1 cellular context compared by ENCODE assay signal in genomic region chr20:16729565-16730460, GRCh38.
TF ChIP-seq lines count a peak whose summit lies in the region.

Gene SNRPB2, plus strand, starts transcription at chr20:16730026. Its CDS starts 1,677 bp downstream, at chr20:16731703.

TF ChIP-seq in HepG2, 621 proteins besides CTCF, POLR2A, EP300 and RAD21 (continued from another document and continues in another):
- TF ChIP-seq KLF15 (CRISPR knock-in tag; IDR thresholded peaks at IDR 0.05; ENCODE audit: borderline replicate concordance), result 0 out of 2 replicates have a peak, but pooled peaks have one; percentile 80
- peak; percentile 99 for TF ChIP-seq SRY (CRISPR knock-in tag; IDR thresholded peaks at IDR 0.05)
- TF ChIP-seq CBX2 (IDR thresholded peaks at IDR 0.05; ENCODE audit: low read depth, low read length), result no peak
- peak; percentile 97; the same call in 1 of the 2 replicates for TF ChIP-seq CBX2 (CRISPR knock-in tag; IDR thresholded peaks at IDR 0.05; ENCODE audit: low read depth)
- TF ChIP-seq, protein P1, sequence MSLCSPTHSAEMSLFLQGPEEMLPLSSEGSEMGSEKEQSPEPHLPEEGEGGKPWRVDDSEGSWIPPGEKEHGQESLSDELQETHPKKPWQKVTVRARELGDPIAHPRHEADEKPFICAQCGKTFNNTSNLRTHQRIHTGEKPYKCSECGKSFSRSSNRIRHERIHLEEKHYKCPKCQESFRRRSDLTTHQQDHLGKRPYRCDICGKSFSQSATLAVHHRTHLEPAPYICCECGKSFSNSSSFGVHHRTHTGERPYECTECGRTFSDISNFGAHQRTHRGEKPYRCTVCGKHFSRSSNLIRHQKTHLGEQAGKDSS (CRISPR knock-in tag; IDR thresholded peaks at IDR 0.05; ENCODE audit: borderline replicate concordance, low read depth), result peak; percentile 98
- peak; percentile 98 for TF ChIP-seq GTF3A (CRISPR knock-in tag; conservative IDR thresholded peaks at IDR 0.05)
- 0 out of 2 replicates have a peak, but pooled peaks have one; percentile 63 for TF ChIP-seq ZNF3 (CRISPR knock-in tag; IDR thresholded peaks at IDR 0.05)
- TF ChIP-seq, protein P2, sequence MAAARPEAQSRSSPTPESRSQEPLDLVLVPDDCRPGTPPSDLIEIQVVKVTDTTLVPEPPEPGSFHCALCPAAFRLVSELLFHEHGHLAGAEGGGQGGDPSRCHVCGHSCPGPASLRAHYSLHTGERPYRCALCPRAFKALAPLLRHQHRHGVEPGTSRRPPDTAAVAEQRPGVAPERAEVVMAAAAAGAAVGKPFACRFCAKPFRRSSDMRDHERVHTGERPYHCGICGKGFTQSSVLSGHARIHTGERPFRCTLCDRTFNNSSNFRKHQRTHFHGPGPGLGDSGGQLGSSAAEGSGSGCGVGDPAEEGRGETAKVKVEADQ (CRISPR knock-in tag; IDR thresholded peaks at IDR 0.05; ENCODE audit: borderline replicate concordance), result peak; percentile 94; the same call in 1 of the 2 replicates
- TF ChIP-seq, protein P3, sequence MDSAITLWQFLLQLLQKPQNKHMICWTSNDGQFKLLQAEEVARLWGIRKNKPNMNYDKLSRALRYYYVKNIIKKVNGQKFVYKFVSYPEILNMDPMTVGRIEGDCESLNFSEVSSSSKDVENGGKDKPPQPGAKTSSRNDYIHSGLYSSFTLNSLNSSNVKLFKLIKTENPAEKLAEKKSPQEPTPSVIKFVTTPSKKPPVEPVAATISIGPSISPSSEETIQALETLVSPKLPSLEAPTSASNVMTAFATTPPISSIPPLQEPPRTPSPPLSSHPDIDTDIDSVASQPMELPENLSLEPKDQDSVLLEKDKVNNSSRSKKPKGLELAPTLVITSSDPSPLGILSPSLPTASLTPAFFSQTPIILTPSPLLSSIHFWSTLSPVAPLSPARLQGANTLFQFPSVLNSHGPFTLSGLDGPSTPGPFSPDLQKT (CRISPR knock-in tag; IDR thresholded peaks at IDR 0.05; ENCODE audit: borderline replicate concordance), result peak; percentile 98; the same call in 1 of the 2 replicates
- TF ChIP-seq MEF2D (CRISPR knock-in tag; IDR thresholded peaks at IDR 0.05), result peak; percentile 80
- TF ChIP-seq ZNF563 (CRISPR knock-in tag; IDR thresholded peaks at IDR 0.05), result peak; percentile 96
- peak; percentile 99 for TF ChIP-seq DZIP1 (CRISPR knock-in tag; IDR thresholded peaks at IDR 0.05)
- peak; percentile 85 for TF ChIP-seq HOMEZ (CRISPR knock-in tag; IDR thresholded peaks at IDR 0.05; ENCODE audit: low read depth)
- TF ChIP-seq HES4 (CRISPR knock-in tag; IDR thresholded peaks at IDR 0.05; ENCODE audit: borderline replicate concordance), result peak; percentile 87; the same call in 1 of the 2 replicates
- TF ChIP-seq ATAD3A (CRISPR knock-in tag; IDR thresholded peaks at IDR 0.05), result no peak
- peak; percentile 75 for TF ChIP-seq FOSL2 (CRISPR knock-in tag; IDR thresholded peaks at IDR 0.05)
- TF ChIP-seq, protein P4, sequence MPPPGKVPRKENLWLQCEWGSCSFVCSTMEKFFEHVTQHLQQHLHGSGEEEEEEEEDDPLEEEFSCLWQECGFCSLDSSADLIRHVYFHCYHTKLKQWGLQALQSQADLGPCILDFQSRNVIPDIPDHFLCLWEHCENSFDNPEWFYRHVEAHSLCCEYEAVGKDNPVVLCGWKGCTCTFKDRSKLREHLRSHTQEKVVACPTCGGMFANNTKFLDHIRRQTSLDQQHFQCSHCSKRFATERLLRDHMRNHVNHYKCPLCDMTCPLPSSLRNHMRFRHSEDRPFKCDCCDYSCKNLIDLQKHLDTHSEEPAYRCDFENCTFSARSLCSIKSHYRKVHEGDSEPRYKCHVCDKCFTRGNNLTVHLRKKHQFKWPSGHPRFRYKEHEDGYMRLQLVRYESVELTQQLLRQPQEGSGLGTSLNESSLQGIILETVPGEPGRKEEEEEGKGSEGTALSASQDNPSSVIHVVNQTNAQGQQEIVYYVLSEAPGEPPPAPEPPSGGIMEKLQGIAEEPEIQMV (CRISPR knock-in tag; IDR thresholded peaks at IDR 0.05; ENCODE audit: low read depth), result peak; percentile 93
- TF ChIP-seq FOXA1 (IDR thresholded peaks at IDR 0.05), result no peak
- peak; percentile 56; the same call in 1 of the 2 replicates for TF ChIP-seq FOXA1 (CRISPR knock-in tag; IDR thresholded peaks at IDR 0.05)
- TF ChIP-seq, protein P5, sequence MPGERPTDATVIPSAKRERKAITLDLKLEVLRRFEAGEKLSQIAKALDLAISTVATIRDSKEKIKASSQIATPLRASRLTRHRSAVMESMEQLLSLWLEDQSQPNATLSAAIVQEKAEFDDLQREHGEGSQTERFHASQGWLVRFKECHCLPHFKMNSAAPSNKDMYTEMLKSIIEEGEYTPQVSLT (CRISPR knock-in tag; IDR thresholded peaks at IDR 0.05; ENCODE audit: borderline replicate concordance, low read depth), result no peak
- TF ChIP-seq ATF1 (CRISPR knock-in tag; IDR thresholded peaks at IDR 0.05), result peak; percentile 99
- TF ChIP-seq SATB2 (CRISPR knock-in tag; IDR thresholded peaks at IDR 0.05), result peak; percentile 67; the same call in 1 of the 2 replicates
- peak; percentile 92 for TF ChIP-seq ZNF317 (CRISPR knock-in tag; IDR thresholded peaks at IDR 0.05)
- TF ChIP-seq THRA (CRISPR knock-in tag; IDR thresholded peaks at IDR 0.05; ENCODE audit: borderline replicate concordance), result peak; percentile 82
- no peak for TF ChIP-seq NR3C1 (CRISPR knock-in tag; IDR thresholded peaks at IDR 0.05)
- TF ChIP-seq ATF6 (CRISPR knock-in tag; conservative IDR thresholded peaks at IDR 0.05), result peak; percentile 95; the same call in 1 of the 2 replicates
- peak; percentile 98 for TF ChIP-seq ARNT2 (CRISPR knock-in tag; IDR thresholded peaks at IDR 0.05; ENCODE audit: low read depth)
- no peak for TF ChIP-seq MBD4 (IDR thresholded peaks at IDR 0.05; ENCODE audit: borderline replicate concordance, low read length)
- TF ChIP-seq PRMT3 (CRISPR knock-in tag; IDR thresholded peaks at IDR 0.05; ENCODE audit: borderline replicate concordance, low read depth), result peak; percentile 53; the same call in 1 of the 2 replicates
- TF ChIP-seq ZC3H13 (CRISPR knock-in tag; IDR thresholded peaks at IDR 0.05), result peak; percentile 92; the same call in 1 of the 2 replicates
- peak; percentile 97 for TF ChIP-seq ZNF224 (CRISPR knock-in tag; IDR thresholded peaks at IDR 0.05)
- TF ChIP-seq ZNF547 (CRISPR knock-in tag; IDR thresholded peaks at IDR 0.05), result peak; percentile 98
- TF ChIP-seq ZFP36 (IDR thresholded peaks at IDR 0.05; ENCODE audit: borderline replicate concordance, low read depth, low read length, partially characterized antibody), result peak; percentile 37
- TF ChIP-seq TGIF2 (CRISPR knock-in tag; IDR thresholded peaks at IDR 0.05), result peak; percentile 95
- peak; percentile 98 for TF ChIP-seq ZNF598 (CRISPR knock-in tag; IDR thresholded peaks at IDR 0.05; ENCODE audit: borderline replicate concordance)
- peak; percentile 92 for TF ChIP-seq ZBTB7B (CRISPR knock-in tag; IDR thresholded peaks at IDR 0.05)
- TF ChIP-seq PHB2 (IDR thresholded peaks at IDR 0.05; ENCODE audit: partially characterized antibody), result no peak
- TF ChIP-seq TAF1 (CRISPR knock-in tag; IDR thresholded peaks at IDR 0.05), result peak; percentile 95
